26 cellular contexts compared by ENCODE assay signal in the genomic region with DNA sequence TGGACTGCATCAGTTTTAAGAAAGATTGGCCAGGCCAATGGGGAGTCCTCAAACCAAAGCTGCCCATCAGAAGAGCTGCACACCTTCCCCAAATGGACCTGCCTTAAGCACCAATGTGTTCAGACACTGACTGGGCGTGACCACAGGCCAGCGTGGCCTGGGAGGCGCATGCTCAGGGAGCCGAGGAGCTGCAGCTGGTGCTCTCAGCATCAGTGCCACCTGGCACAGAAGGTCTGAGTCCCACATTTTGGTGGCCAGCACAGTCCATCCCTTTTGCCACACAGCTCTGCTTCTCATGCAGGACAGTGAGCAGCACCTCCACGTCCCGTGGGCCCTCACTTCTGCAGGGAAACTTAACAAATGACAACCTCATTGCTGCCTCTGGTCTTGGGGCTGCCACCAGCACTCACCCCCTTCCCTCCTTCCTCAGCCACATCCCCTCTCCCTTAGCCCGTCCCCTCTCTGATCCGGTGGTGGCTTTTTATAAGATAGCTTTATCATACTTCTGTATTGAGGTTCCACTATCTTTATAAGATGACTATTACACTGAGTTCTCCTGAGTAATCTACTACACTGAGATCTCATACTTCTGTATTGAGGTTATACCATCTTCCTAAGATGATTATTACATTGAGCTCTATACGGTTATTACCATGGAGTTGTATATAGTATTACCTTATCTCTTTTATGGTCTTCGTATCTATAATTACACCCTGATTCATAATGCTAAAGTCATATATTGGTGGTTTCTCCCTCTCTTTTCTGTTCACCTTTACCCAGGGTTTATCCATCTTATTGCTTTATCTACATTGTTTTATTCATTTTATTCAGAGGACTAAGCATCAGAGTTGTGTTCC.
DNase-seq lines count a peak whose midpoint lies in the region; ATAC-seq and TF ChIP-seq lines count a peak whose summit lies in the region.
"Had no signal": no experiment of that assay in that cellular context is flagged by ENCODE, and none has a peak within 500 bp of the region (broad histone marks: within the 10 kb centered on the region; RNA-seq: fewer than 3 reads in every experiment).

No MANE protein-coding gene starts in this region.

- TF ChIP-seq CTCF in Panc1 (IDR thresholded peaks at IDR 0.05): no peak

- H3K36me3 ChIP-seq in Panc1 (ENCODE audit: control insufficient read depth, insufficient read depth, low read length): no peaks in the 10 kb centered on the region
- H3K36me3 ChIP-seq: ovary, Peyer's patch, uterus had no signal

- peaks cover 27% of the 10 kb centered on the region for H3K4me1 ChIP-seq in Panc1 (ENCODE audit: control insufficient read depth, insufficient read depth, low read length)
- H3K4me1 ChIP-seq: uterus had no signal

- H3K4me3 ChIP-seq in Panc1 (ENCODE audit: low read depth in 2 of 2, low read length in 2 of 2): no peak overlapping the region
- H3K4me3 ChIP-seq: lung, ovary, Peyer's patch, smooth muscle cell, testis, uterus had no signal

- in situ Hi-C loops in Panc1 (cut with HindIII; ENCODE audit: low pct_unique_long_range_greater_than_20kb, low sequenced_read_pairs): no loop called here

- no peak overlapping the region for H3K4me3 Mint-ChIP-seq in activated CD8-positive, alpha-beta memory T cell treated with anti-CD3 and anti-CD28 coated beads, Interleukin-2, amount 10 ng/mL, durations not matched to agents 7 days and 5 days
- H3K4me3 Mint-ChIP-seq in stimulated activated naive CD8-positive, alpha-beta T cell treated with anti-CD3 and anti-CD28 coated beads, Interleukin-15, amount 100 ng/mL, for 72 hours: no peak overlapping the region
- H3K4me3 Mint-ChIP-seq: activated naive CD4-positive, alpha-beta T cell treated with anti-CD3 and anti-CD28 coated beads for 36 hours; activated T-cell treated with anti-CD3 and anti-CD28 coated beads, Interleukin-2, amount 50 U/mL, for 24 hours; CD4-positive, CD25-positive, alpha-beta regulatory T cell; nephron had no signal

- CTCF ChIA-PET in activated CD8-positive, alpha-beta memory T cell treated with anti-CD3 and anti-CD28 coated beads, Interleukin-2, amount 10 ng/mL, durations not matched to agents 7 days and 5 days (lab: Charles Lee): interaction anchor here (1.1 to 1.9 kb wide), 2 partner anchors 9 to 57 kb away, joined by 4 to 5 read pairs; no protein-coding TSS in a partner anchor
- CTCF ChIA-PET in Panc1 (lab: Charles Lee): no interaction called here

- H3K4me1 Mint-ChIP-seq in activated CD8-positive, alpha-beta memory T cell treated with anti-CD3 and anti-CD28 coated beads, Interleukin-2, amount 10 ng/mL, durations not matched to agents 7 days and 5 days: peaks cover 39% of the 10 kb centered on the region
- peaks cover 32% of the 10 kb centered on the region for H3K4me1 Mint-ChIP-seq in stimulated activated naive CD8-positive, alpha-beta T cell treated with anti-CD3 and anti-CD28 coated beads, Interleukin-15, amount 100 ng/mL, for 72 hours

- H3K27ac Mint-ChIP-seq in activated CD8-positive, alpha-beta memory T cell treated with anti-CD3 and anti-CD28 coated beads, Interleukin-2, amount 10 ng/mL, durations not matched to agents 7 days and 5 days: no peak overlapping the region
- H3K27ac Mint-ChIP-seq in stimulated activated naive CD8-positive, alpha-beta T cell treated with anti-CD3 and anti-CD28 coated beads, Interleukin-15, amount 100 ng/mL, for 72 hours: peak overlapping the region in 1 of 2 donors; percentile 67
- H3K27ac Mint-ChIP-seq: activated naive CD4-positive, alpha-beta T cell treated with anti-CD3 and anti-CD28 coated beads for 36 hours; activated T-cell treated with anti-CD3 and anti-CD28 coated beads, Interleukin-2, amount 50 U/mL, for 24 hours; CD4-positive, CD25-positive, alpha-beta regulatory T cell; nephron had no signal

- DNase-seq in activated CD8-positive, alpha-beta memory T cell treated with anti-CD3 and anti-CD28 coated beads for 24 hours: peak; percentile 53
- DNase-seq in activated CD8-positive, alpha-beta memory T cell treated with anti-CD3 and anti-CD28 coated beads, Interleukin-2, amount 10 ng/mL, durations not matched to agents 7 days and 5 days: no peak
- DNase-seq in Panc1 (ENCODE audit: low read depth, low spot score) (no peak), left colon (peak in 1 of 2 donors; percentile 46), HT-29 (ENCODE audit: low spot score) (no peak)
- DNase-seq in stimulated activated naive CD8-positive, alpha-beta T cell treated with anti-CD3 and anti-CD28 coated beads, Interleukin-15, amount 100 ng/mL, for 72 hours: no peak
- DNase-seq: activated naive CD4-positive, alpha-beta T cell treated with anti-CD3 and anti-CD28 coated beads for 36 hours; activated T-cell treated with anti-CD3 and anti-CD28 coated beads, Interleukin-2, amount 50 U/mL, for 24 hours; AML-193; CD4-positive, CD25-positive, alpha-beta regulatory T cell; GOT3; Kasumi-1; NCI-H1417 treated with DMSO at 0.1 percent for 48 hours; NCI-H2029 treated with DMSO at 0.1 percent for 48 hours; NCI-H524 treated with DMSO at 0.1 percent for 48 hours; ovary; Peyer's patch; SIG-M5; stimulated activated naive CD4-positive, alpha-beta T cell; testis; uterus had no signal

- no peaks in the 10 kb centered on the region for H3K9me3 Mint-ChIP-seq in activated CD8-positive, alpha-beta memory T cell treated with anti-CD3 and anti-CD28 coated beads, Interleukin-2, amount 10 ng/mL, durations not matched to agents 7 days and 5 days (ENCODE audit: low read depth)
- H3K9me3 Mint-ChIP-seq in stimulated activated naive CD8-positive, alpha-beta T cell treated with anti-CD3 and anti-CD28 coated beads, Interleukin-15, amount 100 ng/mL, for 72 hours: no peaks in the 10 kb centered on the region
- H3K9me3 Mint-ChIP-seq: activated naive CD4-positive, alpha-beta T cell treated with anti-CD3 and anti-CD28 coated beads for 36 hours; activated T-cell treated with anti-CD3 and anti-CD28 coated beads, Interleukin-2, amount 50 U/mL, for 24 hours; CD4-positive, CD25-positive, alpha-beta regulatory T cell; nephron had no signal

- no peak overlapping the region; the same call in 1 of the 2 replicates for H3K27ac ChIP-seq in Panc1 (ENCODE audit: low read length)
- H3K27ac ChIP-seq: ovary, Peyer's patch, testis, uterus had no signal

- H3K9me3 ChIP-seq in Panc1 (ENCODE audit: control insufficient read depth, insufficient read depth, low read depth, low read length): no peaks in the 10 kb centered on the region
- H3K9me3 ChIP-seq: ovary, Peyer's patch, testis, uterus had no signal

- POLR2A ChIA-PET in Panc1 (lab: Charles Lee): no interaction called here

- no peak for ATAC-seq in activated CD8-positive, alpha-beta memory T cell treated with anti-CD3 and anti-CD28 coated beads, Interleukin-2, amount 10 ng/mL, durations not matched to agents 7 days and 5 days
- ATAC-seq in Panc1 (0 out of 2 replicates have a peak, but pooled peaks have one; percentile 4), left colon (peak; percentile 78), HG03354 (IDR thresholded peaks at IDR 0.05; ENCODE audit: poor library complexity, severe bottlenecking, unreplicated experiment) (no peak), HG02981 (IDR thresholded peaks at IDR 0.05; ENCODE audit: unreplicated experiment) (no peak)
- ATAC-seq in stimulated activated naive CD8-positive, alpha-beta T cell treated with anti-CD3 and anti-CD28 coated beads, Interleukin-15, amount 100 ng/mL, for 72 hours: peak; percentile 3

- H3K27me3 ChIP-seq in Panc1 (ENCODE audit: control insufficient read depth, insufficient read depth, low read length): no peaks in the 10 kb centered on the region
- H3K27me3 ChIP-seq: ovary, Peyer's patch, testis, uterus had no signal

- H3K36me3 Mint-ChIP-seq in activated CD8-positive, alpha-beta memory T cell treated with anti-CD3 and anti-CD28 coated beads, Interleukin-2, amount 10 ng/mL, durations not matched to agents 7 days and 5 days: no peaks in the 10 kb centered on the region
- H3K36me3 Mint-ChIP-seq: CD4-positive, CD25-positive, alpha-beta regulatory T cell had no signal

- no TSS peak for BruUV-seq in Panc1 (replicated peaks; lab: Mats Ljungman, UMichigan)

- intact Hi-C loops in Panc1 (cut with micrococcal nuclease; ENCODE audit: unreplicated experiment): no loop called here
- intact Hi-C loops in left colon (cut with DNase I, micrococcal nuclease): no loop called here

- peaks cover 88% of the 10 kb centered on the region for H3K27me3 Mint-ChIP-seq in activated CD8-positive, alpha-beta memory T cell treated with anti-CD3 and anti-CD28 coated beads, Interleukin-2, amount 10 ng/mL, durations not matched to agents 7 days and 5 days
- H3K27me3 Mint-ChIP-seq in stimulated activated naive CD8-positive, alpha-beta T cell treated with anti-CD3 and anti-CD28 coated beads, Interleukin-15, amount 100 ng/mL, for 72 hours: peaks cover 39% of the 10 kb centered on the region

Comparison
In these comparisons a context has a peak if more than half of its experiments do, and no peak if none do; other contexts are left out.
1. ATAC-seq: peak in Panc1 (single experiment), left colon (single experiment) and stimulated activated naive CD8-positive, alpha-beta T cell treated with anti-CD3 and anti-CD28 coated beads, Interleukin-15, amount 100 ng/mL, for 72 hours (single experiment); none in activated CD8-positive, alpha-beta memory T cell treated with anti-CD3 and anti-CD28 coated beads, Interleukin-2, amount 10 ng/mL, durations not matched to agents 7 days and 5 days (single experiment), HG03354 (single experiment) and HG02981 (single experiment).